8 cellular contexts compared by ENCODE assay signal in the genomic region with DNA sequence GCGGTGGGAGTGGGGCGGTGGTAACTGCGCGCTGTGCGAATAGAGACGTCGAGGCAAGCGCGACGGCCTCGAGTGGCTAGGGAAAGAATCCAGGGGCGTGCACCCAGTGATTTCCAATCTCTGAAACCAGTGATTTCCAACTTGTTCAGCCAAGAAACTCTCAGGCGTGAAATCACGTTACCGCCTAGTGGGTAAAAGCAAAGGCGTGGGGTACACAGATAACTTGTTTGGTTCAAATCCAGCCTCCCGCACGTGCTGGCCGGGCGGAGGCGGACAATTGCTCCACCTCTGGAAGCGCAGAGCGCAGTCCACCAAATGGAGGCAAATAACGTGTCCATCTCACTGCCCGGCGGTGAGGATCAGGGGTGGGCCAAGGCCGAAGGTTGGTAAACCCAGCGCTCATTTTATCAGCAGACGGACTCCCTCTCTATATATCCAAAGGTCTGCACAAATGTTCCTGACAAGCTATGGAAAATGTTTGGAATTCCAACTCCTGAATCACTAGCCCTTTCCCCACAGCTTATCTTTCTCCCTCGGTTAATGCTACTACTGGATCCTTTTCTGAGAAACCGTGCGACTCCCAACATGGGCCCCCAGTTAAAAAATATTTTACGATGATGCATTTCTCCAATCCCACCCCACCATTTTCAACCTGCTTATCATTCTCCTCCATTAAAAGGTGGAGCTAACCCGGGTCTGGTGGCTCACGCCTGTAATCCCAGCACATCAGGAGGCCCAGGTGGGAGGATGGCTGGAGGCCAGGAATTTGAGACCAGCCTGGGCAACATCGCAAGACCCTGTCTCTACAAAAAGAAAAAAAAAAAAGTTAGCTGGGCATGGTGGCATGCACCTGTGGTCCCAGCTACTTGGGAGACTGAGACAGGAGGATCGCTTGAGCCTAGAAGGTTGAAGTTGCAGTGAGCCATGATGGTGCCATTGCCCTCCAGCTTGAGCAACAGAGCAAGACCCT. TPM values are rescaled to one million over a fixed set of nuclear protein-coding genes. Genes with fewer than 3 reads are reported as not detected.
A peak's percentile ranks its signal among the peaks of the same experiment; 100 is the strongest.
DNase-seq lines count a peak whose midpoint lies in the region; ATAC-seq, FAIRE-seq and TF ChIP-seq lines count a peak whose summit lies in the region.

No MANE protein-coding gene starts in this region.

- in situ Hi-C loops in HepG2 (cut with HindIII; ENCODE audit: extremely low pct_ligation_motif_present, low pct_unique_long_range_greater_than_20kb) = loop anchor here (5.0 kb wide), 1 partner anchor 157 kb away; no protein-coding TSS in a partner anchor

- peak; percentile 30; the same call in 1 of the 2 replicates for TF ChIP-seq RAD21 in HepG2 (CRISPR knock-in tag; IDR thresholded peaks at IDR 0.05)

- no peak for TF ChIP-seq EP300 in HepG2 (IDR thresholded peaks at IDR 0.05; ENCODE audit: low read depth in 2 of 2, low read length in 2 of 2)
- TF ChIP-seq EP300 in HepG2 (CRISPR knock-in tag; IDR thresholded peaks at IDR 0.05; ENCODE audit: borderline replicate concordance) = 0 out of 2 replicates have a peak, but pooled peaks have one; percentile 24

- DNase-seq in BE2C (peak; percentile 18), HepG2 (ENCODE audit: low spot score) (peak; percentile 83), tibial artery (peak; percentile 78 to 86), HK-2 (ENCODE audit: unreplicated experiment) (no peak), OCI-M1 (lab: John Stamatoyannopoulos, UW) (no peak)
- no peak for DNase-seq in central memory CD8-positive, alpha-beta T cell (ENCODE audit: low spot score in 2 of 2)

- no peak overlapping the region; the same call in 1 of the 2 replicates for H3K9ac ChIP-seq in KMS-11
- H3K9ac ChIP-seq in HepG2 (ENCODE audit: insufficient read depth, low read depth, low read length) = peak overlapping the region; percentile 67

- peak; percentile 51 for FAIRE-seq in HepG2 (lab: Jason Lieb, UNC)

- H3K9me3 ChIP-seq in BE2C (no peaks in the 10 kb centered on the region), HepG2 (ENCODE audit: low read length) (no peaks in the 10 kb centered on the region), tibial artery (no peaks in the 10 kb centered on the region)

- TSS peak; percentile 89 for BruUV-seq in HepG2 (replicated peaks; lab: Mats Ljungman, UMichigan)

- peaks cover 4% of the 10 kb centered on the region; the same call in 1 of the 2 replicates for H3K36me3 ChIP-seq in BE2C
- H3K36me3 ChIP-seq in KMS-11 (ENCODE audit: insufficient read depth) = no peaks in the 10 kb centered on the region
- H3K36me3 ChIP-seq in HepG2 (replicated peaks in 1 of 2; ENCODE audit: control insufficient read depth in 1 of 2, insufficient read depth in 2 of 2, low read length in 2 of 2) = no peaks in the 10 kb centered on the region
- peaks cover 0 to 5% (median 0%) of the 10 kb centered on the region in 3 donors for H3K36me3 ChIP-seq in tibial artery

- H4K20me1 ChIP-seq in KMS-11 (ENCODE audit: insufficient read depth) (peaks cover 10% of the 10 kb centered on the region; the same call in 1 of the 2 replicates), HepG2 (ENCODE audit: insufficient read depth, low read length) (no peaks in the 10 kb centered on the region)

- H3K27ac ChIP-seq in KMS-11 (no peak overlapping the region), HepG2 (ENCODE audit: extremely low read length, insufficient read depth, low read length) (peak overlapping the region; percentile 85), tibial artery (peak overlapping the region; percentile 83 to 96)

- WGBS in HepG2 (ENCODE audit: low lambda C conversion rate) = 23% methylated on average over 22 of the region's 37 CpGs

- peak overlapping the region; percentile 99 for H3K27ac Mint-ChIP-seq in central memory CD8-positive, alpha-beta T cell (ENCODE audit: low read depth)

- H3K4me1 Mint-ChIP-seq in central memory CD8-positive, alpha-beta T cell = peaks cover 39% of the 10 kb centered on the region

- TF ChIP-seq CTCF in BE2C (IDR thresholded peaks at IDR 0.05; ENCODE audit: low read depth, low read length) (no peak), KMS-11 (conservative IDR thresholded peaks at IDR 0.05; ENCODE audit: low read depth, low read length) (no peak), HepG2 (CRISPR knock-in tag; IDR thresholded peaks at IDR 0.05) (peak; percentile 46), tibial artery (IDR thresholded peaks at IDR 0.05) (peak; percentile 12 to 24)

- H3K4me1 ChIP-seq in BE2C (peaks cover 4% of the 10 kb centered on the region), KMS-11 (ENCODE audit: low read depth, poor library complexity, severe bottlenecking) (peaks cover 37% of the 10 kb centered on the region), HepG2 (ENCODE audit: insufficient read depth, low read length) (peaks cover 51% of the 10 kb centered on the region), tibial artery (peaks cover 0 to 37% (median 26%) of the 10 kb centered on the region in 4 donors)

- no peaks in the 10 kb centered on the region for H3K9me3 Mint-ChIP-seq in central memory CD8-positive, alpha-beta T cell

- POLR2A ChIA-PET in HepG2 (lab: Yijun Ruan, JAX) = interaction anchor here (1.3 to 4.0 kb wide), 5 partner anchors 9 to 35 kb away, joined by 3 to 39 read pairs (median 7); partner anchors contain the start of gene GPR107

- H3K79me2 ChIP-seq in KMS-11 (ENCODE audit: insufficient read depth, low read depth) (peaks cover 35% of the 10 kb centered on the region), HepG2 (ENCODE audit: insufficient read depth, low read length) (peaks cover 30% of the 10 kb centered on the region)

- H3K4me3 ChIP-seq in BE2C (ENCODE audit: low read depth, low read length) (peak overlapping the region; percentile 93), KMS-11 (IDR thresholded peaks at IDR 0.05; ENCODE audit: insufficient read depth, low read depth, low read length) (no peak overlapping the region), HepG2 (replicated peaks in 1 of 3; ENCODE audit: insufficient read depth in 1 of 3, low read depth in 2 of 3, low read length in 3 of 3) (peak overlapping the region; percentile 68 to 97 (median 78); a peak in 5 of 6 replicates), tibial artery (peak overlapping the region; percentile 72 to 98)

- peaks cover 29% of the 10 kb centered on the region for H3K36me3 Mint-ChIP-seq in central memory CD8-positive, alpha-beta T cell (ENCODE audit: insufficient read depth)

- no peak for ATAC-seq in central memory CD8-positive, alpha-beta T cell (replicated peaks; ENCODE audit: extremely low read depth, poor library complexity, severe bottlenecking)
- ATAC-seq in HepG2 (peak; percentile 79), HG03039 (IDR thresholded peaks at IDR 0.05; ENCODE audit: unreplicated experiment) (no peak)

- no peaks in the 10 kb centered on the region for H3K27me3 Mint-ChIP-seq in central memory CD8-positive, alpha-beta T cell

- peak in 1 of 2 experiments; percentile 68; a peak in 2 of 4 replicates for TF ChIP-seq POLR2A in HepG2 (IDR thresholded peaks at IDR 0.05; ENCODE audit: insufficient read depth in 1 of 2, low read depth in 2 of 2, low read length in 2 of 2)

- peak overlapping the region; percentile 99 for H3K4me3 Mint-ChIP-seq in central memory CD8-positive, alpha-beta T cell

- H2AFZ ChIP-seq in KMS-11 (ENCODE audit: low read depth) = peak overlapping the region; percentile 69
- H2AFZ ChIP-seq in HepG2 (ENCODE audit: low read length) = no peak overlapping the region

- H3K27me3 ChIP-seq in BE2C (no peaks in the 10 kb centered on the region), KMS-11 (ENCODE audit: insufficient read depth, low read depth) (no peaks in the 10 kb centered on the region; the same call in 1 of the 2 replicates), HepG2 (ENCODE audit: control insufficient read depth in 1 of 2, insufficient read depth in 2 of 2, low read length in 2 of 2) (no peaks in the 10 kb centered on the region), tibial artery (no peaks in the 10 kb centered on the region)

- CTCF ChIA-PET in HepG2 (lab: Yijun Ruan, JAX; ENCODE audit: low intra/inter-chr PET ratio, low total read pairs) = interaction anchor here (2.2 kb wide), 1 partner anchor 158 kb away, joined by 9 read pairs; no protein-coding TSS in a partner anchor

- intact Hi-C loops in HepG2 (cut with micrococcal nuclease; ENCODE audit: unreplicated experiment) (loop anchor here (1.0 kb wide), 1 partner anchor 159 kb away; no protein-coding TSS in a partner anchor), tibial artery (cut with DNase I; ENCODE audit: low total_unique reads) (loop anchor here (2.0 to 5.0 kb wide), 2 partner anchors 159 to 207 kb away; partner anchors contain the start of genes C9orf78 and USP20)

- H3K4me2 ChIP-seq in KMS-11 = peak overlapping the region; percentile 63
- peak overlapping the region; percentile 79 for H3K4me2 ChIP-seq in HepG2 (ENCODE audit: low read depth, low read length)

RNA-seq across cellular contexts. Expression of gene FNBP1, which starts 0.9 kb away (rescaled TPM):
- 9.7 TPM for polyA plus RNA-seq in BE2C (2012; ENCODE audit: insufficient read depth, insufficient read length, low read depth)
- total RNA-seq in HepG2 (2016; rRNA removed; fragmentation: Illumina TruSeq; extraction: Trizol) = 19.5 and 22.9 TPM in 2 replicates
- 3.8 and 5.7 TPM in 2 replicates for total RNA-seq in HepG2 (2016; cell fraction: cytosol; rRNA removed; fragmentation: Illumina TruSeq; extraction: Trizol; ENCODE audit: low read depth)
- 17.1 and 17.3 TPM in 2 replicates for total RNA-seq in HepG2 (2016; cell fraction: insoluble cytoplasmic fraction; rRNA removed; fragmentation: Illumina TruSeq; extraction: Trizol)
- 10.5 and 11.1 TPM in 2 replicates for total RNA-seq in HepG2 (2016; cell fraction: membrane; rRNA removed; fragmentation: Illumina TruSeq; extraction: Trizol)
- total RNA-seq in HepG2 (2016; cell fraction: nucleus; rRNA removed; fragmentation: Illumina TruSeq; extraction: Trizol) = 13.3 and 16.8 TPM in 2 replicates
- 5.2 and 5.4 TPM in 2 replicates for polyA plus RNA-seq in HepG2 (2011; rRNA removed)
- 2.8 and 3.6 TPM in 2 replicates for polyA plus RNA-seq in HepG2 (2011; cell fraction: cytosol; rRNA removed)
- 4.9 and 7.3 TPM in 2 replicates for polyA plus RNA-seq in HepG2 (2011; cell fraction: nucleus; rRNA removed)
- polyA plus RNA-seq in HepG2 (2012) = 8.6 and 13.9 TPM in 2 replicates
- polyA plus RNA-seq in HepG2 (2016; cell fraction: cytosol; fragmentation: Illumina TruSeq; extraction: Trizol; ENCODE audit: low read depth) = 1.9 and 2.3 TPM in 2 replicates
- 13.0 and 16.7 TPM in 2 replicates for polyA plus RNA-seq in HepG2 (2016; cell fraction: insoluble cytoplasmic fraction; fragmentation: Illumina TruSeq; extraction: Trizol; ENCODE audit: low read depth)
- 4.3 and 5.1 TPM in 2 replicates for polyA plus RNA-seq in HepG2 (2016; cell fraction: membrane; fragmentation: Illumina TruSeq; extraction: Trizol; ENCODE audit: low read depth)
- 18.7 and 22.4 TPM in 2 replicates for polyA plus RNA-seq in HepG2 (2016; cell fraction: nucleus; fragmentation: Illumina TruSeq; extraction: Trizol; ENCODE audit: insufficient read depth, low read depth)
- polyA minus RNA-seq in HepG2 (2011; rRNA and poly(A)+ RNA removed; ENCODE audit: low replicate concordance) = 4.4 and 10.2 TPM in 2 replicates
- 8.5 and 10.5 TPM in 2 replicates for polyA minus RNA-seq in HepG2 (2011; cell fraction: cytosol; rRNA and poly(A)+ RNA removed)
- polyA minus RNA-seq in HepG2 (2011; cell fraction: nucleus; rRNA and poly(A)+ RNA removed) = 15.5 and 21.8 TPM in 2 replicates

RNA-seq across cellular contexts. Expression of gene GPR107, which starts 9.8 kb away (rescaled TPM):
- polyA plus RNA-seq in BE2C (2012; ENCODE audit: insufficient read depth, insufficient read length, low read depth) = 35.8 TPM
- 18.7 and 22.5 TPM in 2 replicates for total RNA-seq in HepG2 (2016; rRNA removed; fragmentation: Illumina TruSeq; extraction: Trizol)
- 3.7 and 4.3 TPM in 2 replicates for total RNA-seq in HepG2 (2016; cell fraction: cytosol; rRNA removed; fragmentation: Illumina TruSeq; extraction: Trizol; ENCODE audit: low read depth)
- total RNA-seq in HepG2 (2016; cell fraction: insoluble cytoplasmic fraction; rRNA removed; fragmentation: Illumina TruSeq; extraction: Trizol) = 13.9 and 21.4 TPM in 2 replicates
- 7.6 and 8.3 TPM in 2 replicates for total RNA-seq in HepG2 (2016; cell fraction: membrane; rRNA removed; fragmentation: Illumina TruSeq; extraction: Trizol)
- total RNA-seq in HepG2 (2016; cell fraction: nucleus; rRNA removed; fragmentation: Illumina TruSeq; extraction: Trizol) = 27.8 and 32.6 TPM in 2 replicates
- polyA plus RNA-seq in HepG2 (2011; rRNA removed) = 24.2 and 24.4 TPM in 2 replicates
- polyA plus RNA-seq in HepG2 (2011; cell fraction: cytosol; rRNA removed) = 13.5 and 19.9 TPM in 2 replicates
- 19.8 and 22.3 TPM in 2 replicates for polyA plus RNA-seq in HepG2 (2011; cell fraction: nucleus; rRNA removed)
- polyA plus RNA-seq in HepG2 (2012) = 25.9 and 26.8 TPM in 2 replicates
- 2.1 TPM in 2 replicates for polyA plus RNA-seq in HepG2 (2016; cell fraction: cytosol; fragmentation: Illumina TruSeq; extraction: Trizol; ENCODE audit: low read depth)
- 11.1 and 11.5 TPM in 2 replicates for polyA plus RNA-seq in HepG2 (2016; cell fraction: insoluble cytoplasmic fraction; fragmentation: Illumina TruSeq; extraction: Trizol; ENCODE audit: low read depth)
- polyA plus RNA-seq in HepG2 (2016; cell fraction: membrane; fragmentation: Illumina TruSeq; extraction: Trizol; ENCODE audit: low read depth) = 3.9 and 4.5 TPM in 2 replicates
- 35.6 and 37.5 TPM in 2 replicates for polyA plus RNA-seq in HepG2 (2016; cell fraction: nucleus; fragmentation: Illumina TruSeq; extraction: Trizol; ENCODE audit: insufficient read depth, low read depth)
- 51.2 and 118 TPM in 2 replicates for polyA minus RNA-seq in HepG2 (2011; rRNA and poly(A)+ RNA removed; ENCODE audit: low replicate concordance)
- polyA minus RNA-seq in HepG2 (2011; cell fraction: cytosol; rRNA and poly(A)+ RNA removed) = 19.5 and 24.0 TPM in 2 replicates
- polyA minus RNA-seq in HepG2 (2011; cell fraction: nucleus; rRNA and poly(A)+ RNA removed) = 24.8 and 26.1 TPM in 2 replicates

Comparison
In these comparisons a context has a peak if more than half of its experiments do, and no peak if none do; other contexts are left out.
1. DNase-seq: peak in BE2C (single experiment), HepG2 (single experiment) and tibial artery (2 of 2); none in central memory CD8-positive, alpha-beta T cell (0 of 2), HK-2 (single experiment) and OCI-M1 (single experiment).
2. CTCF ChIP-seq: peak in HepG2 (single experiment) and tibial artery (2 of 2); none in BE2C (single experiment) and KMS-11 (single experiment).